Comparison of ENCODE assay signal across 24 cellular contexts in genomic region chr16:78195868-78196267, GRCh38.
"Had no signal": no experiment of that assay in that cellular context is flagged by ENCODE, and none has a peak within 500 bp of the region (broad histone marks: within the 10 kb centered on the region; RNA-seq: fewer than 3 reads in every experiment).

No MANE protein-coding gene starts in this region.

- H3K27ac ChIP-seq: epithelial cell of prostate, heart right ventricle, ovary, prostate gland, right atrium auricular region, thyroid gland, upper lobe of right lung had no signal

- FAIRE-seq: TTC549 had no signal

- DNase-seq: activated B cell treated with CpG ODN at 0.5 μM for 24 hours; activated CD4-positive, alpha-beta memory T cell treated with anti-CD3 and anti-CD28 coated beads for 36 hours; activated CD4-positive, alpha-beta T cell treated with anti-CD3 and anti-CD28 coated beads for 36 hours; activated naive CD4-positive, alpha-beta T cell treated with anti-CD3 and anti-CD28 coated beads, Interleukin-2, amount 10 ng/mL, durations not matched to agents 7 days and 5 days; activated T-cell treated with anti-CD3 and anti-CD28 coated beads, Interleukin-2, amount 50 U/mL, for 48 hours; amygdala; cortex of kidney; endodermal cell; heart right ventricle; islet precursor cell; left cardiac atrium; midbrain; natural killer cell; ovary; stimulated activated CD4-positive, alpha-beta T cell treated with anti-CD3 and anti-CD28 coated beads, Interleukin-1b, Interleukin-23, amount 100 ng/mL, for 48 hours; substantia nigra; thyroid gland; upper lobe of right lung had no signal

- H3K4me1 Mint-ChIP-seq: activated CD4-positive, alpha-beta T cell treated with anti-CD3 and anti-CD28 coated beads for 36 hours; activated naive CD4-positive, alpha-beta T cell treated with anti-CD3 and anti-CD28 coated beads, Interleukin-2, amount 10 ng/mL, durations not matched to agents 7 days and 5 days had no signal

- H3K36me3 Mint-ChIP-seq: activated CD4-positive, alpha-beta memory T cell treated with anti-CD3 and anti-CD28 coated beads for 36 hours; activated naive CD4-positive, alpha-beta T cell treated with anti-CD3 and anti-CD28 coated beads, Interleukin-2, amount 10 ng/mL, durations not matched to agents 7 days and 5 days; natural killer cell had no signal

- H3K9me3 ChIP-seq: ovary, prostate gland, right atrium auricular region, thyroid gland, upper lobe of right lung had no signal

- H3K4me3 ChIP-seq: heart right ventricle, ovary, prostate gland, right atrium auricular region, thyroid gland, upper lobe of right lung had no signal

- H3K27ac Mint-ChIP-seq: activated B cell treated with CpG ODN at 0.5 μM for 24 hours; activated CD4-positive, alpha-beta memory T cell treated with anti-CD3 and anti-CD28 coated beads for 36 hours; activated CD4-positive, alpha-beta T cell treated with anti-CD3 and anti-CD28 coated beads for 36 hours; activated naive CD4-positive, alpha-beta T cell treated with anti-CD3 and anti-CD28 coated beads, Interleukin-2, amount 10 ng/mL, durations not matched to agents 7 days and 5 days; stimulated activated naive CD8-positive, alpha-beta T cell treated with anti-CD3 and anti-CD28 coated beads, Interleukin-15, Interleukin-2, amounts not matched to agents 100 ng/mL and 50 ng/mL, for 24 hours; T-helper 2 cell treated with Interferon-gamma antibody and Interleukin-4, amounts not matched to agents 5 μg/mL and 100 μg/mL, for 36 hours had no signal

- H3K9me3 Mint-ChIP-seq: activated B cell treated with CpG ODN at 0.5 μM for 24 hours; activated CD4-positive, alpha-beta memory T cell treated with anti-CD3 and anti-CD28 coated beads for 36 hours; activated naive CD4-positive, alpha-beta T cell treated with anti-CD3 and anti-CD28 coated beads, Interleukin-2, amount 10 ng/mL, durations not matched to agents 7 days and 5 days; natural killer cell; stimulated activated naive CD8-positive, alpha-beta T cell treated with anti-CD3 and anti-CD28 coated beads, Interleukin-15, Interleukin-2, amounts not matched to agents 100 ng/mL and 50 ng/mL, for 24 hours; T-helper 2 cell treated with Interferon-gamma antibody and Interleukin-4, amounts not matched to agents 5 μg/mL and 100 μg/mL, for 36 hours had no signal

- H3K27me3 ChIP-seq: heart right ventricle, ovary, right atrium auricular region, thyroid gland, upper lobe of right lung had no signal

- H3K27me3 Mint-ChIP-seq: activated B cell treated with CpG ODN at 0.5 μM for 24 hours; activated CD4-positive, alpha-beta memory T cell treated with anti-CD3 and anti-CD28 coated beads for 36 hours; activated CD4-positive, alpha-beta T cell treated with anti-CD3 and anti-CD28 coated beads for 36 hours; activated naive CD4-positive, alpha-beta T cell treated with anti-CD3 and anti-CD28 coated beads, Interleukin-2, amount 10 ng/mL, durations not matched to agents 7 days and 5 days; stimulated activated naive CD8-positive, alpha-beta T cell treated with anti-CD3 and anti-CD28 coated beads, Interleukin-15, Interleukin-2, amounts not matched to agents 100 ng/mL and 50 ng/mL, for 24 hours had no signal

- H3K36me3 ChIP-seq: heart right ventricle, ovary, prostate gland, right atrium auricular region, thyroid gland, upper lobe of right lung had no signal

- H3K4me1 ChIP-seq: prostate gland, right atrium auricular region, thyroid gland, upper lobe of right lung had no signal

- H3K4me3 Mint-ChIP-seq: activated B cell treated with CpG ODN at 0.5 μM for 24 hours; activated CD4-positive, alpha-beta memory T cell treated with anti-CD3 and anti-CD28 coated beads for 36 hours; activated CD4-positive, alpha-beta T cell treated with anti-CD3 and anti-CD28 coated beads for 36 hours; activated naive CD4-positive, alpha-beta T cell treated with anti-CD3 and anti-CD28 coated beads, Interleukin-2, amount 10 ng/mL, durations not matched to agents 7 days and 5 days; endodermal cell; natural killer cell; stimulated activated naive CD8-positive, alpha-beta T cell treated with anti-CD3 and anti-CD28 coated beads, Interleukin-15, Interleukin-2, amounts not matched to agents 100 ng/mL and 50 ng/mL, for 24 hours; T-helper 2 cell treated with Interferon-gamma antibody and Interleukin-4, amounts not matched to agents 5 μg/mL and 100 μg/mL, for 36 hours had no signal

- ATAC-seq: activated CD4-positive, alpha-beta T cell treated with anti-CD3 and anti-CD28 coated beads for 36 hours; left cardiac atrium; natural killer cell had no signal
